In genomic region chr5:66157046-66157445, GRCh38 we compare ENCODE assay signal across 23 cellular contexts. TPM values are rescaled to one million over a fixed set of nuclear protein-coding genes. Genes with fewer than 3 reads are reported as not detected.
DNase-seq lines count a peak whose midpoint lies in the region; ATAC-seq, FAIRE-seq and TF ChIP-seq lines count a peak whose summit lies in the region.
"Had no signal": no experiment of that assay in that cellular context is flagged by ENCODE, and none has a peak within 500 bp of the region (broad histone marks: within the 10 kb centered on the region; RNA-seq: fewer than 3 reads in every experiment).

No MANE protein-coding gene starts in this region.

- H3K36me3 Mint-ChIP-seq in astrocyte (ENCODE audit: low read depth, unreplicated experiment) = peaks cover 9% of the 10 kb centered on the region

- H3K27me3 Mint-ChIP-seq in astrocyte (ENCODE audit: low read depth, unreplicated experiment) = no peaks in the 10 kb centered on the region
- H3K27me3 Mint-ChIP-seq: CD4-positive, alpha-beta T cell had no signal

- FAIRE-seq in G401.6 (lab: Jason Lieb, UNC) (peak; percentile 8), astrocyte (lab: Jason Lieb, UNC) (peak; percentile 66), colon (lab: Jason Lieb, UNC) (peak; percentile 38)
- FAIRE-seq: A204.1, D721Med, GM18507 had no signal

- peaks cover 79% of the 10 kb centered on the region for H3K79me2 ChIP-seq in astrocyte (ENCODE audit: insufficient read depth, low read length)

- no peak for TF ChIP-seq CTCF in astrocyte (IDR thresholded peaks at IDR 0.05; ENCODE audit: insufficient read depth, low read depth, low read length)
- TF ChIP-seq CTCF in GM10248 (IDR thresholded peaks at IDR 0.05; ENCODE audit: control extremely low read depth, extremely low read depth, low read depth, missing control alignments) = no peak

- H3K4me2 ChIP-seq in astrocyte (ENCODE audit: low read length) = no peak overlapping the region
- H3K4me2 ChIP-seq: BLaER1 had no signal

- H3K9me3 Mint-ChIP-seq in astrocyte (ENCODE audit: unreplicated experiment) = no peaks in the 10 kb centered on the region
- H3K9me3 Mint-ChIP-seq: CD4-positive, alpha-beta T cell; CD8-positive, alpha-beta T cell had no signal

- H3K27ac ChIP-seq in astrocyte (ENCODE audit: low read depth, low read length) = no peak overlapping the region
- H3K27ac ChIP-seq: BLaER1 had no signal

- CTCF ChIA-PET in GM10248 (lab: Yijun Ruan, JAX) = interaction anchor here (1.2 to 1.3 kb wide), 4 partner anchors 11 to 480 kb away, joined by 3 to 6 read pairs (median 4); no protein-coding TSS in a partner anchor

- H3K4me1 ChIP-seq in astrocyte (ENCODE audit: insufficient read depth, low read length) = no peaks in the 10 kb centered on the region
- H3K4me1 ChIP-seq: BE2C, BLaER1, Caco-2 had no signal

- no peak overlapping the region for H3K9ac ChIP-seq in astrocyte (ENCODE audit: low read length)
- H3K9ac ChIP-seq: BLaER1 had no signal

- DNase-seq in astrocyte (ENCODE audit: low read depth) (no peak), GM10248 (ENCODE audit: extremely low spot score) (no peak), NCI-H146 (lab: John Stamatoyannopoulos, UW) (no peak), midbrain (lab: John Stamatoyannopoulos, UW) (no peak)
- DNase-seq: 8988T; ACHN; BE2C; C1 segment of cervical spinal cord; Caco-2; Calu3; CD4-positive, alpha-beta T cell; CD8-positive, alpha-beta T cell; DMS79 treated with DMSO at 0.1 percent for 48 hours; GDM1 had no signal

- no peaks in the 10 kb centered on the region for H3K27me3 ChIP-seq in astrocyte (ENCODE audit: insufficient read depth, low read length)
- H3K27me3 ChIP-seq: BE2C, BLaER1 had no signal

- POLR2A ChIA-PET in GM10248 (lab: Yijun Ruan, JAX) = no interaction called here

- H3K4me3 Mint-ChIP-seq in astrocyte (ENCODE audit: unreplicated experiment) = no peak overlapping the region
- H3K4me3 Mint-ChIP-seq: CD14-positive monocyte; CD4-positive, alpha-beta T cell; CD8-positive, alpha-beta T cell had no signal

- no peak overlapping the region for H3K4me3 ChIP-seq in astrocyte (ENCODE audit: insufficient read depth, low read depth, low read length)
- H3K4me3 ChIP-seq: BLaER1 had no signal

- H2AFZ ChIP-seq in astrocyte (ENCODE audit: low read depth, low read length) = no peak overlapping the region

- ATAC-seq in GM18498 (IDR thresholded peaks at IDR 0.05; ENCODE audit: unreplicated experiment) (peak; percentile 62), HG03045 (IDR thresholded peaks at IDR 0.05; ENCODE audit: unreplicated experiment) (no peak)
- ATAC-seq: CD8-positive, alpha-beta T cell had no signal

- peaks cover 24% of the 10 kb centered on the region for H3K36me3 ChIP-seq in astrocyte (ENCODE audit: insufficient read depth, low read length)

- H3K27ac Mint-ChIP-seq in astrocyte (ENCODE audit: unreplicated experiment) = no peak overlapping the region
- H3K27ac Mint-ChIP-seq: CD14-positive monocyte; CD8-positive, alpha-beta T cell had no signal

- H3K9me3 ChIP-seq in astrocyte (ENCODE audit: insufficient read depth, low read depth, low read length) = no peaks in the 10 kb centered on the region
- H3K9me3 ChIP-seq: BE2C, BLaER1, Caco-2 had no signal

- peaks cover 28% of the 10 kb centered on the region for H4K20me1 ChIP-seq in astrocyte (ENCODE audit: insufficient read depth, low read length)

- H3K4me1 Mint-ChIP-seq in astrocyte (ENCODE audit: low read depth, unreplicated experiment) = no peaks in the 10 kb centered on the region
- H3K4me1 Mint-ChIP-seq: CD14-positive monocyte had no signal

RNA-seq across cellular contexts. Expression of gene SREK1, which starts 12.9 kb away (rescaled TPM):
- total RNA-seq in astrocyte = 58.4 and 66.1 TPM in 2 replicates
